Comparison of ENCODE assay signal across 1 cellular context in the genomic region with DNA sequence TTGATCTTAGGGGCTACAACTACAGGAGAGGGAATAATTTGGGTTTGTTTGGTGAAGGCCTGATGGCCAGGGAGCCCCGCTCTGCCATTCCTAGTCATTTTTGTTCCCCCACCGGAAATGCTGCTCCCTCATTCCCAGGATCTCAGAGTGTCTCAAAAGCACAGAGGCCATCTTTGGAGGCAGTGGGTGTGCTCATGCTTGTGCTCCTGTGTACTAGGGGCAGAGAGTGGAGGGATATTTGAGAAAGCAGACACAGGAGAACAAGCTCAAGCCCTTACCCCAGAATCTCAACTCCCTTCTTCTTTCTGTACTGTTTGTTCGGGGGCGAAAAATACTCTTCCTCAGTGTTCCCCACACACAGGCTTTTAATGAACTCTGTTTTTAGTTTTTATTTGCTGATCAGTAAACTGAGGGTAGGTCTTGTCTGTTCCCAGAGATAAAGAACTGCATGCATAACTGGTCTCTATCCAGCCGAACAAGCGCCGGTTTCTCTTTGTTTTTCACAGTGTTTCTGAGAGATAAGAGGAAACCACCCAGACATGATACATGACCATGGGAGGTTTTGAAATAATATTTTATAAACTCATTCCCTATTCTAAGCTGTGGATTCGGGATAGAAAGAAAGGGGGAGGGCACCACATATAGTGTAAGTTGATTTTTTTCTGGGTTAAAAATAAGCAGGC.
TF ChIP-seq lines count a peak whose summit lies in the region.

No MANE protein-coding gene starts in this region.

TF ChIP-seq in GM23338, 12 proteins besides CTCF, POLR2A, EP300 and RAD21 (continued from another document):
- TF ChIP-seq ZNF462 (CRISPR knock-in tag; IDR thresholded peaks at IDR 0.05), result no peak
- TF ChIP-seq, protein P1, sequence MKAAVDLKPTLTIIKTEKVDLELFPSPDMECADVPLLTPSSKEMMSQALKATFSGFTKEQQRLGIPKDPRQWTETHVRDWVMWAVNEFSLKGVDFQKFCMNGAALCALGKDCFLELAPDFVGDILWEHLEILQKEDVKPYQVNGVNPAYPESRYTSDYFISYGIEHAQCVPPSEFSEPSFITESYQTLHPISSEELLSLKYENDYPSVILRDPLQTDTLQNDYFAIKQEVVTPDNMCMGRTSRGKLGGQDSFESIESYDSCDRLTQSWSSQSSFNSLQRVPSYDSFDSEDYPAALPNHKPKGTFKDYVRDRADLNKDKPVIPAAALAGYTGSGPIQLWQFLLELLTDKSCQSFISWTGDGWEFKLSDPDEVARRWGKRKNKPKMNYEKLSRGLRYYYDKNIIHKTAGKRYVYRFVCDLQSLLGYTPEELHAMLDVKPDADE (IDR thresholded peaks at IDR 0.05), result no peak
